21 cellular contexts compared by ENCODE assay signal in the genomic region with DNA sequence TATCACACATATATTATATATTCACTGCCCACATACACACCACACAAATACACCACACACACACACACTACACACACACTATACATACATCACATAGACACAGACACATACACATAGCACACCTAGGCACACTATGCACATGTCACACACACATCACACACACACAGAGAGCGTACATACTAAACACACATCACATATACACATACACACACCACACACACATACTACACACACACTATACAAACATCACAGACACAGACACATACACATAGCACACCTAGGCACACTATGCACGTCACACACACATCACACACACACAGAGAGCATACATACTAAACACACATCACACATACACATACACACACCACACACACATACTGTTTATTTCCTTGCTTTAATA.
"Had no signal": no experiment of that assay in that cellular context is flagged by ENCODE, and none has a peak within 500 bp of the region (broad histone marks: within the 10 kb centered on the region; RNA-seq: fewer than 3 reads in every experiment).

No MANE protein-coding gene starts in this region.

- H3K36me3 ChIP-seq: gastrocnemius medialis, lower lobe of right lung, neutrophil, pancreas, stomach, tibial artery, upper lobe of left lung had no signal

- H3K27ac ChIP-seq: dorsolateral prefrontal cortex, gastrocnemius medialis, lower lobe of right lung, neutrophil, pancreas, stomach, testis, tibial artery, upper lobe of left lung had no signal

- H3K4me1 ChIP-seq: lower lobe of right lung, upper lobe of left lung had no signal

- ATAC-seq: gastrocnemius medialis; left ventricle myocardium superior; lower lobe of right lung; natural killer cell treated with Interleukin-12 subunit alpha and Interleukin-12 subunit beta and Interleukin-15 and Interleukin-18, amount 100 ng/mL, for 72 hours; pancreas; sciatic nerve; stimulated activated effector memory CD8-positive, alpha-beta T cell treated with anti-CD3 and anti-CD28 coated beads, Interleukin-12 subunit alpha, Interleukin-12 subunit beta, amount 100 ng/mL, for 72 hours had no signal

- FAIRE-seq: colon, keratinocyte, pancreas had no signal

- H3K9me3 ChIP-seq: gastrocnemius medialis, lower lobe of right lung, neutrophil, pancreas, stomach, testis, tibial artery, upper lobe of left lung had no signal

- DNase-seq: dorsolateral prefrontal cortex; effector CD4-positive, alpha-beta T cell; foreskin fibroblast; gastrocnemius medialis; head of caudate nucleus; left ventricle myocardium superior; lower lobe of right lung; pancreas; stimulated activated CD4-positive, alpha-beta T cell treated with anti-CD3 and anti-CD28 coated beads, Interleukin-2, amount 100 ng/mL, for 24 hours; stimulated activated CD4-positive, alpha-beta T cell treated with anti-CD3 and anti-CD28 coated beads, Interleukin-4, amount 100 ng/mL, for 24 hours; stimulated activated naive CD4-positive, alpha-beta T cell treated with Interleukin-2 at 50 U/mL for 16 hours; stomach; testis; tibial artery; upper lobe of left lung had no signal

- H3K27me3 ChIP-seq: dorsolateral prefrontal cortex, gastrocnemius medialis, pancreas, stomach, testis, tibial artery, upper lobe of left lung had no signal

- H3K4me3 ChIP-seq: dorsolateral prefrontal cortex, gastrocnemius medialis, lower lobe of right lung, pancreas, stomach, testis, tibial artery, upper lobe of left lung had no signal
